ENCODE assay signal across 38 cellular contexts in the genomic region with DNA sequence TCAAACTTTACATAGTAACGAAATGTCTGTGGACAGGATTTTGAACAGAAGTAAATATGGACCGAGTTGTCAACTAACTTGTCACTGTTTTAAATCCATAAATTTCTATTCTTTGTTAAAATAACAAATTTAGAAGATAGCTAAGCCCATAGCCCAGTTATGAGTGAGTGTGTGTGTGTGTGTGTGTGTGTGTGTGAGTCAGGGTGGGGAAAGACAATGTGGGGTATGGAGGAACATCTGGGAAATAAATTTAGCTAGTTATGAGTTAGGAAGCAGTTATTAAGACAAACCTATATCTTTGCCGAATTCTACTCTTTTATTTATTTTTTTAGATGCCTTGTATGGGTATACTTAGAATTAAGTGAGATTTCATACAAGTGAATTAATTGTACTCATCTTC. TPM values are rescaled to one million over a fixed set of nuclear protein-coding genes. Genes with fewer than 3 reads are reported as not detected.
"Had no signal": no experiment of that assay in that cellular context is flagged by ENCODE, and none has a peak within 500 bp of the region (broad histone marks: within the 10 kb centered on the region; RNA-seq: fewer than 3 reads in every experiment).

No MANE protein-coding gene starts in this region.

- ATAC-seq: activated CD8-positive, alpha-beta memory T cell treated with anti-CD3 and anti-CD28 coated beads, Interleukin-2, amount 10 ng/mL, durations not matched to agents 7 days and 5 days; activated naive CD8-positive, alpha-beta T cell treated with anti-CD3 and anti-CD28 coated beads, Interleukin-2, amount 50 U/mL, for 24 hours; Right ventricle myocardium inferior had no signal

- H3K36me3 ChIP-seq: MG63, Peyer's patch, WERI-Rb-1 had no signal

- DNase-seq: activated CD4-positive, alpha-beta memory T cell treated with anti-CD3 and anti-CD28 coated beads, Interleukin-2, amount 10 ng/mL, durations not matched to agents 7 days and 5 days; activated CD4-positive, alpha-beta T cell treated with anti-CD3 and anti-CD28 coated beads for 1 hour; activated CD4-positive, alpha-beta T cell treated with anti-CD3 and anti-CD28 coated beads for 48 hours; activated CD4-positive, CD25-positive, alpha-beta regulatory T cell; activated CD8-positive, alpha-beta memory T cell treated with anti-CD3 and anti-CD28 coated beads for 24 hours; activated CD8-positive, alpha-beta memory T cell treated with anti-CD3 and anti-CD28 coated beads, Interleukin-2, amount 10 ng/mL, durations not matched to agents 7 days and 5 days; activated CD8-positive, alpha-beta memory T cell treated with anti-CD3 and anti-CD28 coated beads, Interleukin-2, amount 50 U/mL, for 48 hours; activated effector memory CD4-positive, alpha-beta T cell treated with Interleukin-2 at 50 U/mL for 16 hours; activated naive CD4-positive, alpha-beta T cell treated with anti-CD3 and anti-CD28 coated beads, Interleukin-2, amount 10 ng/mL, durations not matched to agents 7 days and 5 days; activated naive CD8-positive, alpha-beta T cell treated with anti-CD3 and anti-CD28 coated beads, Interleukin-2, amount 50 U/mL, for 24 hours; activated T-cell treated with anti-CD3 and anti-CD28 coated beads, Interleukin-2, amount 50 U/mL, for 48 hours; anterior cingulate cortex; central memory CD4-positive, alpha-beta T cell; Kasumi-1; KBM-7; MG63; NCI-H1048; NCI-H1105 treated with DMSO at 0.1 percent for 48 hours; NCI-H1436 treated with DMSO at 0.1 percent for 48 hours; NCI-H1694 treated with DMSO at 0.1 percent for 48 hours; NCI-H2029 treated with DMSO at 0.1 percent for 48 hours; NCI-H2171 treated with DMSO at 0.1 percent for 48 hours; NCI-H2227 treated with DMSO at 0.1 percent for 48 hours; NCI-H446; NCI-H524; NCI-H69; NCI-H82; Peyer's patch; RPMI8226; SIG-M5; SW 1271; T-helper 1 cell; T-helper 2 cell; T1000; WERI-Rb-1 had no signal

- H3K27ac Mint-ChIP-seq: activated CD4-positive, alpha-beta memory T cell treated with anti-CD3 and anti-CD28 coated beads, Interleukin-2, amount 10 ng/mL, durations not matched to agents 7 days and 5 days; activated CD8-positive, alpha-beta memory T cell treated with anti-CD3 and anti-CD28 coated beads, Interleukin-2, amount 10 ng/mL, durations not matched to agents 7 days and 5 days; activated naive CD4-positive, alpha-beta T cell treated with anti-CD3 and anti-CD28 coated beads, Interleukin-2, amount 10 ng/mL, durations not matched to agents 7 days and 5 days; activated naive CD8-positive, alpha-beta T cell; activated naive CD8-positive, alpha-beta T cell treated with anti-CD3 and anti-CD28 coated beads, Interleukin-2, amount 50 U/mL, for 24 hours; brain had no signal

- H3K9me3 Mint-ChIP-seq: activated CD4-positive, alpha-beta memory T cell treated with anti-CD3 and anti-CD28 coated beads, Interleukin-2, amount 10 ng/mL, durations not matched to agents 7 days and 5 days; activated naive CD4-positive, alpha-beta T cell treated with anti-CD3 and anti-CD28 coated beads, Interleukin-2, amount 10 ng/mL, durations not matched to agents 7 days and 5 days; activated naive CD8-positive, alpha-beta T cell treated with anti-CD3 and anti-CD28 coated beads, Interleukin-2, amount 50 U/mL, for 24 hours had no signal

- H3K27me3 ChIP-seq: MG63, Peyer's patch had no signal

- H3K4me1 Mint-ChIP-seq: activated CD4-positive, alpha-beta memory T cell treated with anti-CD3 and anti-CD28 coated beads, Interleukin-2, amount 10 ng/mL, durations not matched to agents 7 days and 5 days; activated CD8-positive, alpha-beta memory T cell treated with anti-CD3 and anti-CD28 coated beads, Interleukin-2, amount 10 ng/mL, durations not matched to agents 7 days and 5 days; activated naive CD4-positive, alpha-beta T cell treated with anti-CD3 and anti-CD28 coated beads, Interleukin-2, amount 10 ng/mL, durations not matched to agents 7 days and 5 days; activated naive CD8-positive, alpha-beta T cell treated with anti-CD3 and anti-CD28 coated beads, Interleukin-2, amount 50 U/mL, for 24 hours; brain had no signal

- H3K36me3 Mint-ChIP-seq: activated CD8-positive, alpha-beta memory T cell treated with anti-CD3 and anti-CD28 coated beads, Interleukin-2, amount 10 ng/mL, durations not matched to agents 7 days and 5 days; activated naive CD4-positive, alpha-beta T cell treated with anti-CD3 and anti-CD28 coated beads, Interleukin-2, amount 10 ng/mL, durations not matched to agents 7 days and 5 days; activated naive CD8-positive, alpha-beta T cell had no signal

- H3K4me3 Mint-ChIP-seq: activated CD4-positive, alpha-beta memory T cell treated with anti-CD3 and anti-CD28 coated beads, Interleukin-2, amount 10 ng/mL, durations not matched to agents 7 days and 5 days; activated CD8-positive, alpha-beta memory T cell treated with anti-CD3 and anti-CD28 coated beads, Interleukin-2, amount 10 ng/mL, durations not matched to agents 7 days and 5 days; activated naive CD4-positive, alpha-beta T cell treated with anti-CD3 and anti-CD28 coated beads, Interleukin-2, amount 10 ng/mL, durations not matched to agents 7 days and 5 days; activated naive CD8-positive, alpha-beta T cell; activated naive CD8-positive, alpha-beta T cell treated with anti-CD3 and anti-CD28 coated beads, Interleukin-2, amount 50 U/mL, for 24 hours; brain had no signal

- H3K9me3 ChIP-seq: MG63, Peyer's patch had no signal

- H3K27ac ChIP-seq: Peyer's patch, WERI-Rb-1 had no signal

- H3K4me3 ChIP-seq: MG63, Peyer's patch had no signal

- H3K4me1 ChIP-seq: Peyer's patch had no signal

RNA-seq across cellular contexts. Expression of gene TPBG, which starts 9.0 kb away (rescaled TPM):
- total RNA-seq: activated CD8-positive, alpha-beta memory T cell treated with anti-CD3 and anti-CD28 coated beads, Interleukin-2, amount 10 ng/mL, durations not matched to agents 7 days and 5 days had no signal
